Comparison of ENCODE assay signal across 2 cellular contexts in genomic region chr11:63250162-63251050, GRCh38.
TF ChIP-seq lines count a peak whose summit lies in the region.

No MANE protein-coding gene starts in this region.

TF ChIP-seq in WTC11, 78 proteins besides CTCF, POLR2A, EP300 and RAD21 (continued from another document):
- no peak for TF ChIP-seq ZNF512 (CRISPR knock-in tag; IDR thresholded peaks at IDR 0.05; ENCODE audit: borderline replicate concordance)

TF ChIP-seq in HepG2, 621 proteins besides CTCF, POLR2A, EP300 and RAD21 (continued from another document and continues in another):
- TF ChIP-seq FUBP1 (CRISPR knock-in tag; IDR thresholded peaks at IDR 0.05; ENCODE audit: borderline replicate concordance): no peak
- no peak for TF ChIP-seq NFKB2 (CRISPR knock-in tag; IDR thresholded peaks at IDR 0.05; ENCODE audit: borderline replicate concordance)
- TF ChIP-seq E2F2 (CRISPR knock-in tag; IDR thresholded peaks at IDR 0.05; ENCODE audit: borderline replicate concordance): no peak
- peak; percentile 81 for TF ChIP-seq ZBTB43 (CRISPR knock-in tag; conservative IDR thresholded peaks at IDR 0.05)
- TF ChIP-seq ZNF576 (CRISPR knock-in tag; IDR thresholded peaks at IDR 0.05): no peak
- no peak for TF ChIP-seq SNAPC4 (CRISPR knock-in tag; IDR thresholded peaks at IDR 0.05)
- no peak for TF ChIP-seq ZNF256 (CRISPR knock-in tag; conservative IDR thresholded peaks at IDR 0.05)
- TF ChIP-seq ZNF292 (CRISPR knock-in tag; IDR thresholded peaks at IDR 0.05; ENCODE audit: borderline replicate concordance, low read depth): peak; percentile 53; the same call in 1 of the 2 replicates
- TF ChIP-seq HNF1A (IDR thresholded peaks at IDR 0.05; ENCODE audit: low read depth): peak; percentile 86
- TF ChIP-seq HNF1A (CRISPR knock-in tag; IDR thresholded peaks at IDR 0.05; ENCODE audit: borderline replicate concordance): peak; percentile 91; the same call in 1 of the 2 replicates
- TF ChIP-seq SMAD9 (CRISPR knock-in tag; IDR thresholded peaks at IDR 0.05): no peak
- TF ChIP-seq NFIC (IDR thresholded peaks at IDR 0.05; ENCODE audit: low read length): peak; percentile 99
- TF ChIP-seq ZSCAN31 (CRISPR knock-in tag; IDR thresholded peaks at IDR 0.05; ENCODE audit: low read depth): no peak
- TF ChIP-seq ZFP36 (IDR thresholded peaks at IDR 0.05; ENCODE audit: borderline replicate concordance, low read depth, low read length, partially characterized antibody): no peak
- peak; percentile 99 for TF ChIP-seq MED1 (CRISPR knock-in tag; IDR thresholded peaks at IDR 0.05)
- no peak for TF ChIP-seq ZBTB3 (CRISPR knock-in tag; IDR thresholded peaks at IDR 0.05; ENCODE audit: borderline replicate concordance, low read depth)
- TF ChIP-seq PHF20 (CRISPR knock-in tag; IDR thresholded peaks at IDR 0.05): no peak
- TF ChIP-seq CHD2 (IDR thresholded peaks at IDR 0.05; ENCODE audit: low read depth, low read length): no peak
- no peak for TF ChIP-seq ZSCAN30 (CRISPR knock-in tag; IDR thresholded peaks at IDR 0.05)
- TF ChIP-seq GATA4 (IDR thresholded peaks at IDR 0.05; ENCODE audit: borderline replicate concordance, low read depth): peak; percentile 81; the same call in 1 of the 2 replicates
- TF ChIP-seq RARA (CRISPR knock-in tag; IDR thresholded peaks at IDR 0.05): peak; percentile 98
- TF ChIP-seq ATF4 (CRISPR knock-in tag; IDR thresholded peaks at IDR 0.05): peak in 1 of 2 experiments; percentile 95; a peak in 2 of 4 replicates
- TF ChIP-seq HINFP (CRISPR knock-in tag; IDR thresholded peaks at IDR 0.05; ENCODE audit: low read depth): no peak
- TF ChIP-seq YY1 (IDR thresholded peaks at IDR 0.05; ENCODE audit: insufficient read depth, insufficient replicate concordance, low read depth, low read length): no peak
- TF ChIP-seq TRIM22 (IDR thresholded peaks at IDR 0.05): no peak
- peak; percentile 60; the same call in 1 of the 2 replicates for TF ChIP-seq KLF11 (CRISPR knock-in tag; IDR thresholded peaks at IDR 0.05)
- TF ChIP-seq ZKSCAN1 (IDR thresholded peaks at IDR 0.05; ENCODE audit: low read length): no peak
- 0 out of 2 replicates have a peak, but pooled peaks have one; percentile 58 for TF ChIP-seq JUN (CRISPR knock-in tag; IDR thresholded peaks at IDR 0.05)
- TF ChIP-seq FOXM1 (CRISPR knock-in tag; IDR thresholded peaks at IDR 0.05): no peak
- TF ChIP-seq ZNF3 (CRISPR knock-in tag; IDR thresholded peaks at IDR 0.05): no peak; the same call in 1 of the 2 replicates
- no peak for TF ChIP-seq CCAR2 (optimal IDR thresholded peaks at IDR 0.05; ENCODE audit: low read depth, low read length)
- peak; percentile 94 for TF ChIP-seq ZNF609 (CRISPR knock-in tag; IDR thresholded peaks at IDR 0.05; ENCODE audit: borderline replicate concordance)
